1 cellular context compared by ENCODE assay signal in genomic region chr2:19893520-19894134, GRCh38.
TF ChIP-seq lines count a peak whose summit lies in the region.

No MANE protein-coding gene starts in this region.

TF ChIP-seq in GM12878, 131 proteins besides CTCF, POLR2A, EP300 and RAD21 (continued from another document):
- no peak; the same call in 1 of the 2 replicates for TF ChIP-seq PML (IDR thresholded peaks at IDR 0.05; ENCODE audit: low read length)
- no peak for TF ChIP-seq TCF7 (IDR thresholded peaks at IDR 0.05; ENCODE audit: borderline replicate concordance)
- TF ChIP-seq IKZF1 (conservative IDR thresholded peaks at IDR 0.05) = no peak
- TF ChIP-seq CBX5 (IDR thresholded peaks at IDR 0.05; ENCODE audit: low read depth) = no peak
